In genomic region chr17:42536372-42537155, GRCh38 we compare ENCODE assay signal across 1 cellular context.
TF ChIP-seq lines count a peak whose summit lies in the region.

No MANE protein-coding gene starts in this region.

TF ChIP-seq in K562, 482 proteins besides CTCF, POLR2A, EP300 and RAD21 (continues in another document):
- TF ChIP-seq RREB1 (CRISPR knock-in tag; IDR thresholded peaks at IDR 0.05) (no peak), E2F3 (CRISPR knock-in tag; IDR thresholded peaks at IDR 0.05) (no peak), MYC (IDR thresholded peaks at IDR 0.05; ENCODE audit: low read depth, low read length) (peak; percentile 56; the same call in 1 of the 2 replicates), MYC (CRISPR knock-in tag; IDR thresholded peaks at IDR 0.05; ENCODE audit: borderline replicate concordance, low read depth) (no peak), SMAD2 (IDR thresholded peaks at IDR 0.05; ENCODE audit: low read depth, low read length) (no peak), MEF2A (IDR thresholded peaks at IDR 0.05; ENCODE audit: control insufficient read depth, low read depth, low read length) (no peak), FOXK2 (conservative IDR thresholded peaks at IDR 0.05 in 1 of 2, IDR thresholded peaks at IDR 0.05 in 1 of 2; ENCODE audit: low read depth in 2 of 2) (0 out of 4 replicates have a peak, but pooled peaks of 1 of the 2 experiments have one; percentile 23), XRCC5 (IDR thresholded peaks at IDR 0.05; ENCODE audit: low read depth, low read length) (no peak), UBTF (IDR thresholded peaks at IDR 0.05; ENCODE audit: borderline replicate concordance in 1 of 2, low read depth in 2 of 2, low read length in 2 of 2) (peak; percentile 60 to 90; a peak in 3 of 4 replicates), ZBTB5 (IDR thresholded peaks at IDR 0.05) (no peak), VEZF1 (CRISPR knock-in tag; IDR thresholded peaks at IDR 0.05) (peak; percentile 62), TCF15 (CRISPR knock-in tag; IDR thresholded peaks at IDR 0.05) (0 out of 2 replicates have a peak, but pooled peaks have one; percentile 36), ZNF589 (CRISPR knock-in tag; IDR thresholded peaks at IDR 0.05; ENCODE audit: low read depth) (no peak), TCF7L2 (IDR thresholded peaks at IDR 0.05; ENCODE audit: low read depth, low read length) (no peak), CCAR2 (IDR thresholded peaks at IDR 0.05; ENCODE audit: low read depth, low read length) (no peak), SOX6 (IDR thresholded peaks at IDR 0.05) (peak; percentile 35), HDAC8 (tag; IDR thresholded peaks at IDR 0.05) (no peak), NCOA6 (IDR thresholded peaks at IDR 0.05) (no peak), ZC3H11A (IDR thresholded peaks at IDR 0.05; ENCODE audit: low read depth, low read length) (no peak), KAT2B (IDR thresholded peaks at IDR 0.05; ENCODE audit: low read depth, low read length) (no peak), ATF6 (CRISPR knock-in tag; IDR thresholded peaks at IDR 0.05) (no peak), SIN3A (IDR thresholded peaks at IDR 0.05; ENCODE audit: borderline replicate concordance in 2 of 2, control insufficient read depth in 1 of 2, low read depth in 2 of 2, low read length in 2 of 2) (peak; percentile 73 to 89; a peak in 2 of 4 replicates), DACH1 (IDR thresholded peaks at IDR 0.05; ENCODE audit: partially characterized antibody) (peak; percentile 49), PTBP1 (IDR thresholded peaks at IDR 0.05; ENCODE audit: low read depth, low read length) (0 out of 2 replicates have a peak, but pooled peaks have one; percentile 15), GATAD2B (IDR thresholded peaks at IDR 0.05; ENCODE audit: borderline replicate concordance) (peak; percentile 84; the same call in 1 of the 2 replicates), KDM1A (IDR thresholded peaks at IDR 0.05) (no peak), RBM39 (optimal IDR thresholded peaks at IDR 0.05; ENCODE audit: low read depth, low read length) (no peak), TAL1 (IDR thresholded peaks at IDR 0.05) (no peak), ZBTB11 (CRISPR knock-in tag; IDR thresholded peaks at IDR 0.05) (peak in 2 of 3 experiments; percentile 66 to 86; a peak in 3 of 6 replicates), MXI1 (IDR thresholded peaks at IDR 0.05; ENCODE audit: low read depth, low read length) (peak; percentile 64; the same call in 1 of the 2 replicates), SAP30 (IDR thresholded peaks at IDR 0.05; ENCODE audit: borderline replicate concordance, insufficient read depth, low read depth, low read length, poor library complexity, severe bottlenecking) (peak; percentile 75), CEBPZ (IDR thresholded peaks at IDR 0.05; ENCODE audit: borderline replicate concordance, low read depth, low read length) (no peak), ILF3 (IDR thresholded peaks at IDR 0.05; ENCODE audit: borderline replicate concordance) (no peak), TFAP4 (CRISPR knock-in tag; IDR thresholded peaks at IDR 0.05; ENCODE audit: borderline replicate concordance) (peak; percentile 92), BMI1 (IDR thresholded peaks at IDR 0.05; ENCODE audit: low read length) (no peak), POLR2G (IDR thresholded peaks at IDR 0.05; ENCODE audit: low read depth, low read length) (peak; percentile 76)
